In the genomic region with DNA sequence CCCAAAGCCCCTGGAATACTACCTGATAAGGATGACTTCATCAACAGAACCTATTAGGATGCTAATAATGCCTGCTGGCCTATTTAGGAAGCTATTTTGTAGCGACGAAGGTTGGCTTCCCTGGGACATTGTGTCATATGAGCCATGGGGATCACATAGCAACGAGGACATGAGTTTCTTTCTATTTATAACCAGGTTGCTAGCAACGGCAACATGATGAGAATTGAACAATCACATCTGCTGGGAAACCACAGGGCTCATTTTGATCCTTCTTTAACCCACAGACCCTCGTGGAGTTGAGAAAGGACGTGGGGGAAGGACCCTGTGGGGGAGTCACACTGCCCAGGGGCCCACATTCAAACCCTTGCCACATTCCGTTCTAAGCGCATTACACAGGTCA, we compare ENCODE assay signal across 12 cellular contexts.
DNase-seq lines count a peak whose midpoint lies in the region; ATAC-seq and TF ChIP-seq lines count a peak whose summit lies in the region.
"Had no signal": no experiment of that assay in that cellular context is flagged by ENCODE, and none has a peak within 500 bp of the region (broad histone marks: within the 10 kb centered on the region; RNA-seq: fewer than 3 reads in every experiment).

No MANE protein-coding gene starts in this region.

- H3K4me1 Mint-ChIP-seq in HFFc6 (ENCODE audit: low read depth) (peaks cover 11% of the 10 kb centered on the region), osteocyte (ENCODE audit: unreplicated experiment) (peaks cover 33% of the 10 kb centered on the region)

- H3K27ac Mint-ChIP-seq in HFFc6 (peak overlapping the region; percentile 60), osteocyte (ENCODE audit: unreplicated experiment) (peak overlapping the region; percentile 76)

- TF ChIP-seq CTCF in HFFc6 (IDR thresholded peaks at IDR 0.05) (no peak), osteocyte (IDR thresholded peaks at IDR 0.05) (no peak)

- H3K27me3 Mint-ChIP-seq in HFFc6 (ENCODE audit: insufficient read depth): no peaks in the 10 kb centered on the region
- H3K27me3 Mint-ChIP-seq in osteocyte (ENCODE audit: unreplicated experiment): no peaks in the 10 kb centered on the region

- ATAC-seq in Right ventricle myocardium superior (ENCODE audit: poor library complexity): peak; percentile 58
- ATAC-seq: activated T-cell treated with anti-CD3 and anti-CD28 coated beads, Interleukin-2, amount 50 U/mL, for 4 hours had no signal

- H3K9me3 Mint-ChIP-seq in HFFc6 (0 out of 2 replicates have a peak, but pooled peaks cover 2% of the 10 kb centered on the region), osteocyte (ENCODE audit: unreplicated experiment) (no peaks in the 10 kb centered on the region)
- H3K9me3 Mint-ChIP-seq: activated T-cell treated with anti-CD3 and anti-CD28 coated beads, Interleukin-2, amount 50 U/mL, for 4 hours had no signal

- intact Hi-C loops in Right ventricle myocardium superior (cut with DNase I): no loop called here

- H3K36me3 Mint-ChIP-seq in HFFc6 (ENCODE audit: low read depth): peaks cover 2% of the 10 kb centered on the region; the same call in 1 of the 2 replicates
- no peaks in the 10 kb centered on the region for H3K36me3 Mint-ChIP-seq in osteocyte (ENCODE audit: unreplicated experiment)

- H3K4me3 Mint-ChIP-seq in HFFc6 (no peak overlapping the region), osteocyte (ENCODE audit: unreplicated experiment) (no peak overlapping the region)
- H3K4me3 Mint-ChIP-seq: activated T-cell treated with anti-CD3 and anti-CD28 coated beads, Interleukin-2, amount 50 U/mL, for 4 hours had no signal

- no peak for DNase-seq in HFFc6
- peak; percentile 20 for DNase-seq in RPMI7951 (ENCODE audit: low read depth)
- no peak for DNase-seq in Right ventricle myocardium superior
- DNase-seq in osteocyte (ENCODE audit: extremely low spot score, unreplicated experiment): no peak
- DNase-seq in cortex of kidney (lab: John Stamatoyannopoulos, UW): no peak
- no peak for DNase-seq in EL
- DNase-seq in H4 (ENCODE audit: low spot score): no peak
- DNase-seq: activated CD4-positive, alpha-beta T cell treated with anti-CD3 and anti-CD28 coated beads for 1 hour; activated T-cell treated with anti-CD3 and anti-CD28 coated beads, Interleukin-2, amount 50 U/mL, for 4 hours; GOT3; NCI-H1105; thyroid gland had no signal
